ENCODE assay signal across 8 cellular contexts in the genomic region with DNA sequence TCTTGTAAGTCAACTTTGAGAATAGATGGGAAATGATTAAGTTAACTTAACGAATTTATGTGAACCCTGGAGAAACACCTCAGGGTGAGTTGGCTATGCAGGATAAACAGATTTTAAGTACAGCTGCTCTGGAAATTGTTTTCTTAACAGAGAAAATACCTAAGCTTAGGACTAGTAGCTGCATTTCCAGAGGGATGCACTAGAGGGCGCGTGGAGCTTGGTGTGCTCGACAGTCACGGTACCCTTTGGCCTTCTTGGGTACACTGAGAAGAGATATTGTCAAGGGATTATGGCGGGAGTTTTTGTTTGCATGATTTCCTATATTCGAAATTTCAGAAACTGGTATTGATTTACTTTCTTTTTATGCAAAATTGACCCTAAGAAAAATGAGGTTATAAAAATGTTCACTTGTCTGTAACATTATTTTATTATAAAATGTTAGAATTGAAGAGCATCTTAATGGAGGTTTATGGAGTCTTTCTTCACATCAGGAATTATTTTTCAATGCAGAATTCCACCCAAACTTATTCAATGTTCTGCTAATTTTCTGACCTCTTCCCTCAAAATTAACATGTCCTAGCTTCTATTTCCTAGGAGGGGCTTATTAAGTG. TPM values are rescaled to one million over a fixed set of nuclear protein-coding genes. Genes with fewer than 3 reads are reported as not detected.
DNase-seq lines count a peak whose midpoint lies in the region; ATAC-seq lines count a peak whose summit lies in the region.

No MANE protein-coding gene starts in this region.

- no peak overlapping the region for H3K4me3 ChIP-seq in skeletal muscle cell (ENCODE audit: low read depth, low read length)

- intact Hi-C loops in Right ventricle myocardium inferior (cut with DNase I), result loop anchor here (5.0 to 10.0 kb wide), 2 partner anchors 389 to 682 kb away; no protein-coding TSS in a partner anchor
- intact Hi-C loops in cardiac septum (cut with DNase I), result loop anchor here (5.0 kb wide), 2 partner anchors 392 to 682 kb away; no protein-coding TSS in a partner anchor

- ATAC-seq in Right ventricle myocardium inferior (no peak), HG02870 (IDR thresholded peaks at IDR 0.05; ENCODE audit: unreplicated experiment) (peak; percentile 88)

- DNase-seq in Right ventricle myocardium inferior (ENCODE audit: missing footprints) (peak; percentile 69), cardiac septum (ENCODE audit: low spot score) (no peak), NCI-H146 treated with DMSO at 0.1 percent for 48 hours (lab: John Stamatoyannopoulos, UW; ENCODE audit: unreplicated experiment) (peak; percentile 88), T-helper 1 cell (peak in 4 of 5 donors; percentile 22 to 54 (median 34)), anterior cingulate cortex (lab: John Stamatoyannopoulos, UW) (peak in 50 of 58 donors; percentile 0 to 84 (median 24)), hypothalamus (lab: John Stamatoyannopoulos, UW) (peak in 44 of 51 donors; percentile 1 to 79 (median 40)), skeletal muscle cell (ENCODE audit: low read depth) (peak; percentile 10)

RNA-seq across cellular contexts. Expression of gene MYO3A, which starts 58.4 kb away (rescaled TPM):
- total RNA-seq in Right ventricle myocardium inferior (not detected), cardiac septum (not detected)
